Comparison of ENCODE assay signal across 8 cellular contexts in the genomic region with DNA sequence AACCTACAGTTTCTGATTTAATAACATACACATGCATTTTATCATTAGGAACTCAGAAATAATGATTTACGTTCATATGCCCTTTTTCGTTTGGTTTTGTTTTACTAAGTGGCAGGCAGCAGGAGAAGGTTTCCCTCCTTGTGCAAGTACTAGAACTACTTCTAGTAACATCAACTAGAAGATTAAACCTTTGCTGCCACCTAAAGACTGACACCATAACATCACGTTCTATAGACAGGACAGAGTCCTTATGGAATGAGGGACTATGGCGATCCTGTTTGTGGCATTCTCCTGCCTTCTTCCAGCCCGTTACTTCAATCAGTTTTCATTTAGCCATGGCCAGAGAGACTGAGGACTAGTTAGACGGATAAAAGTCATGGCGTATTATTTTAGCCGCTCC. TPM values are rescaled to one million over a fixed set of nuclear protein-coding genes. Genes with fewer than 3 reads are reported as not detected.
DNase-seq lines count a peak whose midpoint lies in the region; ATAC-seq and TF ChIP-seq lines count a peak whose summit lies in the region.

No MANE protein-coding gene starts in this region.

- no peak overlapping the region for H3K4me3 ChIP-seq in astrocyte of the spinal cord (ENCODE audit: low read depth, low read length)

- no peak overlapping the region for H3K4me3 Mint-ChIP-seq in progenitor cell of endocrine pancreas (ENCODE audit: low read depth)
- H3K4me3 Mint-ChIP-seq in activated CD4-positive, alpha-beta T cell treated with anti-CD3 and anti-CD28 coated beads, Interleukin-2, amount 10 ng/mL, durations not matched to agents 24 days and 14 days = no peak overlapping the region

- TF ChIP-seq CTCF in astrocyte of the spinal cord (IDR thresholded peaks at IDR 0.05; ENCODE audit: low read depth, low read length) (no peak), progenitor cell of endocrine pancreas (IDR thresholded peaks at IDR 0.05; ENCODE audit: unreplicated experiment) (peak; percentile 58)

- H3K27me3 Mint-ChIP-seq in progenitor cell of endocrine pancreas = peaks cover 3% of the 10 kb centered on the region
- H3K27me3 Mint-ChIP-seq in activated CD4-positive, alpha-beta T cell treated with anti-CD3 and anti-CD28 coated beads, Interleukin-2, amount 10 ng/mL, durations not matched to agents 24 days and 14 days = peaks cover 8% of the 10 kb centered on the region

- peaks cover 11% of the 10 kb centered on the region for H3K4me1 Mint-ChIP-seq in progenitor cell of endocrine pancreas (ENCODE audit: low read depth)
- no peaks in the 10 kb centered on the region for H3K4me1 Mint-ChIP-seq in activated CD4-positive, alpha-beta T cell treated with anti-CD3 and anti-CD28 coated beads, Interleukin-2, amount 10 ng/mL, durations not matched to agents 24 days and 14 days

- no peak overlapping the region for H3K27ac Mint-ChIP-seq in progenitor cell of endocrine pancreas
- no peak overlapping the region for H3K27ac Mint-ChIP-seq in activated CD4-positive, alpha-beta T cell treated with anti-CD3 and anti-CD28 coated beads, Interleukin-2, amount 10 ng/mL, durations not matched to agents 24 days and 14 days

- in situ Hi-C loops in astrocyte of the spinal cord (cut with HindIII; ENCODE audit: low sequenced_read_pairs) = no loop called here

- no peaks in the 10 kb centered on the region for H3K36me3 Mint-ChIP-seq in progenitor cell of endocrine pancreas (ENCODE audit: insufficient read depth)
- no peaks in the 10 kb centered on the region for H3K36me3 Mint-ChIP-seq in activated CD4-positive, alpha-beta T cell treated with anti-CD3 and anti-CD28 coated beads, Interleukin-2, amount 10 ng/mL, durations not matched to agents 24 days and 14 days (ENCODE audit: low read depth)

- H3K9me3 Mint-ChIP-seq in progenitor cell of endocrine pancreas (ENCODE audit: low read depth) = no peaks in the 10 kb centered on the region
- no peaks in the 10 kb centered on the region for H3K9me3 Mint-ChIP-seq in activated CD4-positive, alpha-beta T cell treated with anti-CD3 and anti-CD28 coated beads, Interleukin-2, amount 10 ng/mL, durations not matched to agents 24 days and 14 days

- ATAC-seq in HG02571 (IDR thresholded peaks at IDR 0.05; ENCODE audit: unreplicated experiment) = no peak

- intact Hi-C loops in posterior cingulate gyrus (cut with DNase I) = no loop called here
- intact Hi-C loops in activated CD4-positive, alpha-beta T cell treated with anti-CD3 and anti-CD28 coated beads, Interleukin-2, amount 10 ng/mL, durations not matched to agents 24 days and 14 days (cut with micrococcal nuclease) = no loop called here

- DNase-seq in DMS79 treated with DMSO at 0.1 percent for 48 hours (lab: John Stamatoyannopoulos, UW) (peak; percentile 3), DMS79 (lab: John Stamatoyannopoulos, UW) (no peak), NCI-H146 (lab: John Stamatoyannopoulos, UW) (peak; percentile 46), astrocyte of the spinal cord (ENCODE audit: low read depth, low spot score) (peak; percentile 8), progenitor cell of endocrine pancreas (ENCODE audit: low spot score, unreplicated experiment) (no peak), posterior cingulate gyrus (no peak)
- DNase-seq in activated CD4-positive, alpha-beta T cell treated with anti-CD3 and anti-CD28 coated beads, Interleukin-2, amount 10 ng/mL, durations not matched to agents 24 days and 14 days = no peak

RNA-seq across cellular contexts. Expression of gene GAD2, which starts 53.2 kb away (rescaled TPM):
- total RNA-seq in progenitor cell of endocrine pancreas = 5.9 and 6.5 TPM in 2 replicates
- not detected in 2 replicates for total RNA-seq in activated CD4-positive, alpha-beta T cell treated with anti-CD3 and anti-CD28 coated beads, Interleukin-2, amount 10 ng/mL, durations not matched to agents 24 days and 14 days

Comparison
In these comparisons a context has a peak if more than half of its experiments do, and no peak if none do; other contexts are left out.
1. DNase-seq: peak in DMS79 treated with DMSO at 0.1 percent for 48 hours (single experiment), NCI-H146 (single experiment) and astrocyte of the spinal cord (single experiment); none in DMS79 (single experiment), progenitor cell of endocrine pancreas (single experiment), posterior cingulate gyrus (0 of 10) and activated CD4-positive, alpha-beta T cell treated with anti-CD3 and anti-CD28 coated beads, Interleukin-2, amount 10 ng/mL, durations not matched to agents 24 days and 14 days (single experiment).